ENCODE assay signal across 9 cellular contexts in genomic region chr15:64773606-64774555, GRCh38. TPM values are rescaled to one million over a fixed set of nuclear protein-coding genes. Genes with fewer than 3 reads are reported as not detected.
A peak's percentile ranks its signal among the peaks of the same experiment; 100 is the strongest.
DNase-seq lines count a peak whose midpoint lies in the region; ATAC-seq, FAIRE-seq and TF ChIP-seq lines count a peak whose summit lies in the region.
"Had no signal": no experiment of that assay in that cellular context is flagged by ENCODE, and none has a peak within 500 bp of the region (broad histone marks: within the 10 kb centered on the region; RNA-seq: fewer than 3 reads in every experiment).

No MANE protein-coding gene starts in this region.

- FAIRE-seq in GM19239 (lab: Jason Lieb, UNC) = no peak

- H3K36me3 ChIP-seq in CD8-positive, alpha-beta T cell (ENCODE audit: insufficient read depth, low read length) = no peaks in the 10 kb centered on the region
- H3K36me3 ChIP-seq in WERI-Rb-1 = no peaks in the 10 kb centered on the region
- H3K36me3 ChIP-seq in osteoblast (ENCODE audit: insufficient read depth, low read length) = no peaks in the 10 kb centered on the region

- no peaks in the 10 kb centered on the region for H3K79me2 ChIP-seq in osteoblast (ENCODE audit: insufficient read depth, low read length)

- DNase-seq in CD8-positive, alpha-beta T cell = no peak
- DNase-seq in WERI-Rb-1 (no peak), left cardiac atrium (no peak), osteoblast (ENCODE audit: insufficient read length, low spot score, missing footprints) (peak; percentile 36), GM10248 (ENCODE audit: extremely low spot score) (no peak), GM19239 (ENCODE audit: insufficient read length, low spot score) (no peak)

- H3K27ac Mint-ChIP-seq in CD8-positive, alpha-beta T cell = no peak overlapping the region
- H3K27ac Mint-ChIP-seq: dendritic cell treated with granulocyte-macrophage colony-stimulating factor and Interleukin-4, amounts not matched to agents 40 ng/mL and 50 ng/mL, for 4 days had no signal

- H3K36me3 Mint-ChIP-seq in CD8-positive, alpha-beta T cell = no peaks in the 10 kb centered on the region

- H3K4me3 ChIP-seq in CD8-positive, alpha-beta T cell (ENCODE audit: low read depth, low read length) = no peak overlapping the region
- H3K4me3 ChIP-seq in WERI-Rb-1 (ENCODE audit: low read depth, low read length) (peak overlapping the region; percentile 37), osteoblast (ENCODE audit: insufficient read depth, low read length) (peak overlapping the region; percentile 66)

- no peaks in the 10 kb centered on the region for H3K9me3 Mint-ChIP-seq in CD8-positive, alpha-beta T cell
- H3K9me3 Mint-ChIP-seq: dendritic cell treated with granulocyte-macrophage colony-stimulating factor and Interleukin-4, amounts not matched to agents 40 ng/mL and 50 ng/mL, for 4 days had no signal

- no peak overlapping the region for H3K27ac ChIP-seq in CD8-positive, alpha-beta T cell (ENCODE audit: low read depth, low read length)
- H3K27ac ChIP-seq in WERI-Rb-1 (no peak overlapping the region), osteoblast (ENCODE audit: low read depth, low read length) (no peak overlapping the region)

- TF ChIP-seq CTCF in CD8-positive, alpha-beta T cell (IDR thresholded peaks at IDR 0.05) = no peak
- no peak for TF ChIP-seq CTCF in WERI-Rb-1 (IDR thresholded peaks at IDR 0.05; ENCODE audit: low read depth, low read length)
- no peak for TF ChIP-seq CTCF in osteoblast (IDR thresholded peaks at IDR 0.05; ENCODE audit: extremely low read depth, low read depth, low read length)
- TF ChIP-seq CTCF in GM10248 (IDR thresholded peaks at IDR 0.05; ENCODE audit: control extremely low read depth, extremely low read depth, low read depth, missing control alignments) = no peak

- H3K27me3 Mint-ChIP-seq in CD8-positive, alpha-beta T cell (ENCODE audit: low read depth) = peaks cover 32% of the 10 kb centered on the region

- POLR2A ChIA-PET in CD8-positive, alpha-beta T cell (lab: Charles Lee) = no interaction called here
- POLR2A ChIA-PET in GM10248 (lab: Yijun Ruan, JAX) = no interaction called here

- H3K4me1 Mint-ChIP-seq in CD8-positive, alpha-beta T cell (ENCODE audit: low read depth) = peaks cover 11% of the 10 kb centered on the region

- H3K4me1 ChIP-seq in CD8-positive, alpha-beta T cell (ENCODE audit: insufficient read depth, low read length) = no peaks in the 10 kb centered on the region
- no peaks in the 10 kb centered on the region for H3K4me1 ChIP-seq in osteoblast (ENCODE audit: insufficient read depth, low read length)

- CTCF ChIA-PET in CD8-positive, alpha-beta T cell (lab: Charles Lee) = no interaction called here
- CTCF ChIA-PET in GM10248 (lab: Yijun Ruan, JAX) = interaction anchor here (0.7 to 0.9 kb wide), 2 partner anchors 36 to 43 kb away, joined by 3 read pairs; no protein-coding TSS in a partner anchor

- H2AFZ ChIP-seq in osteoblast (ENCODE audit: low read length) = no peak overlapping the region

- ATAC-seq in CD8-positive, alpha-beta T cell = no peak
- peak; percentile 25 to 40 for ATAC-seq in left cardiac atrium
- ATAC-seq in HG03135 (IDR thresholded peaks at IDR 0.05; ENCODE audit: unreplicated experiment) = no peak
- ATAC-seq in HG02870 (IDR thresholded peaks at IDR 0.05; ENCODE audit: unreplicated experiment) = no peak

- no peaks in the 10 kb centered on the region for H3K9me3 ChIP-seq in CD8-positive, alpha-beta T cell (ENCODE audit: low read length)
- H3K9me3 ChIP-seq in WERI-Rb-1 (ENCODE audit: severe bottlenecking) (no peaks in the 10 kb centered on the region), osteoblast (ENCODE audit: low read depth, low read length) (no peaks in the 10 kb centered on the region)

- H4K20me1 ChIP-seq in osteoblast (ENCODE audit: insufficient read depth, low read length) = no peaks in the 10 kb centered on the region

- peak overlapping the region; percentile 69 for H3K4me3 Mint-ChIP-seq in CD8-positive, alpha-beta T cell

- H3K4me2 ChIP-seq in osteoblast (ENCODE audit: insufficient read depth, low read length) = no peak overlapping the region

- H3K27me3 ChIP-seq in CD8-positive, alpha-beta T cell (ENCODE audit: insufficient read depth, low read length) = peaks cover 11% of the 10 kb centered on the region
- H3K27me3 ChIP-seq in WERI-Rb-1 (ENCODE audit: insufficient read depth, low read depth, severe bottlenecking) (no peaks in the 10 kb centered on the region), osteoblast (ENCODE audit: insufficient read depth, low read length) (peaks cover 25% of the 10 kb centered on the region)

- intact Hi-C loops in CD8-positive, alpha-beta T cell (cut with DNase I, micrococcal nuclease) = no loop called here
- intact Hi-C loops in left cardiac atrium (cut with DNase I) = no loop called here

RNA-seq across cellular contexts. Expression of gene RBPMS2, which starts 1.5 kb away (rescaled TPM):
- total RNA-seq in CD8-positive, alpha-beta T cell = not detected
- 100 to 1,000 TPM; 312 to 403 TPM for total RNA-seq in left cardiac atrium
- total RNA-seq in osteoblast = 0.29 TPM in 1 of 2 replicates, not detected in the other

RNA-seq across cellular contexts. Expression of gene PIF1, which starts 51.6 kb away (rescaled TPM):
- total RNA-seq in CD8-positive, alpha-beta T cell = under 1 TPM; 0.50 to 0.76 TPM
- total RNA-seq in left cardiac atrium = under 1 TPM; 0.47 to 0.94 TPM
- 6.2 and 9.4 TPM in 2 replicates for total RNA-seq in osteoblast

Comparison
In these comparisons a context has a peak if more than half of its experiments do, and no peak if none do; other contexts are left out.
1. ATAC-seq: peak in left cardiac atrium (2 of 2); none in CD8-positive, alpha-beta T cell (single experiment), HG03135 (single experiment) and HG02870 (single experiment).
2. RNA of gene RBPMS2, which starts 1.5 kb away (total RNA-seq): 312 to 403 TPM in left cardiac atrium; not detected in CD8-positive, alpha-beta T cell and 0.29 TPM in osteoblast; every median in the first group is over 100 times any median in the second.